ENCODE assay signal across 12 cellular contexts in the genomic region with DNA sequence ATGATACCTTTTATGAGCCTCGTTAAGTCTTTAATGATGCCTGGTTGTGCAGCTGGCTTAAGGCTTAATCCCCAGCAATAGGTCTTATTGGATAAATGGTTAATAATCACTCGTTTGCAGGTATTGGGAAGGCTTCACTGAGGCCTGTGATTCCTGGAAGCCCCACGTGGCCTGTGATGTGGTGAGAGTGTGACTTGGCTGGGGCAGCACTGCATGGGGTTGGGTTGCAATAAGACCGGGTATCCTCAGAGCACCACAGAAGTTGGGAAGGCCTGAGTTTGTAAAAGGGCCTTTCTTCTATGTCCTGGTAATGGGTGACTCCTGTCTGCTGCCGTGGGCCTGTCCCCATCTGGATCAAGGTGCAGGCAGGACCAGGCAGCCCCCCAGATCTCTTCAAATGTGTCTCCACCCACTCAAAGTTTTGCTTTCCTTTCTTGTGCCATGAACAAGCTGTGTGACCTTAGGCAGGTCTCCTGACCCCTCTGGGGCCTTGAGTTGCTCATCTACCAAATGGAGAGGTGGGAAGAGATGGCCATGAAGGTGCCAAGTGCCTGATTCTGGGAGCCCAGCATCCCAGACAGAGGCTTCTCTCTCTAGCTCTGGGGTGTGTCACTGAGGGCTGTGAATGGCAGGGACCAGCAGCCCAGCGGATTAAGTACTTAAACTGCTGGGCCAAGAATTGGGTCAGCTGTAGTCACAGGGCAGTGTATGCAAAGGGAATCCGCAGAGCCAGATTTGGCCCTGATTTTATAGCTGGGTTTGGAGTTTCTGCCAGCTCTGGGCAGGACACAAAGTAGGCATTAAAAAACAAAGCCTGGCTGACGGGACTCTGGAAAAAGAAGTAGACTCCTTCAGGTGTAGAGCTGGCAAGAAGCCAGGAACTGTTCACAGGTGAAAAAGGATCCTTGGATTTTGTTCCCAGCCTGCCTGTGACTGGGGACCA. TPM values are rescaled to one million over a fixed set of nuclear protein-coding genes. Genes with fewer than 3 reads are reported as not detected.
A peak's percentile ranks its signal among the peaks of the same experiment; 100 is the strongest.
DNase-seq lines count a peak whose midpoint lies in the region; ATAC-seq and TF ChIP-seq lines count a peak whose summit lies in the region.
"Had no signal": no experiment of that assay in that cellular context is flagged by ENCODE, and none has a peak within 500 bp of the region (broad histone marks: within the 10 kb centered on the region; RNA-seq: fewer than 3 reads in every experiment).

No MANE protein-coding gene starts in this region.

- peaks cover 2 to 9% of the 10 kb centered on the region in 2 donors for H3K9me3 Mint-ChIP-seq in activated T-cell treated with anti-CD3 and anti-CD28 coated beads, Interleukin-2, amount 50 U/mL, for 72 hours
- H3K9me3 Mint-ChIP-seq in T-cell = no peaks in the 10 kb centered on the region

- no peak overlapping the region for H3K4me3 ChIP-seq in upper lobe of left lung
- H3K4me3 ChIP-seq: right lobe of liver had no signal

- H3K36me3 Mint-ChIP-seq in activated T-cell treated with anti-CD3 and anti-CD28 coated beads, Interleukin-2, amount 50 U/mL, for 72 hours (ENCODE audit: insufficient read depth in 2 of 2) = peaks cover 19 to 49% of the 10 kb centered on the region in 2 donors
- peaks cover 53% of the 10 kb centered on the region for H3K36me3 Mint-ChIP-seq in T-cell

- 70 to 81% methylated on average over 4 to 8 of the region's 8 CpGs for WGBS in upper lobe of left lung, 2 donors

- no peaks in the 10 kb centered on the region for H3K9me3 ChIP-seq in upper lobe of left lung
- H3K9me3 ChIP-seq: BE2C, right lobe of liver had no signal

- CTCF ChIA-PET in T-cell (lab: Charles Lee) = interaction anchor here (0.6 to 1.6 kb wide), 7 partner anchors 11 to 186 kb away, joined by 3 to 6 read pairs (median 3); no protein-coding TSS in a partner anchor

- peaks cover 20 to 46% (median 34%) of the 10 kb centered on the region in 4 donors for H3K4me1 ChIP-seq in upper lobe of left lung

- no peak for ATAC-seq in activated T-cell treated with anti-CD3 and anti-CD28 coated beads, Interleukin-2, amount 50 U/mL, for 72 hours (replicated peaks in 1 of 2)
- no peak for ATAC-seq in T-cell (replicated peaks in 1 of 4)
- ATAC-seq in upper lobe of left lung (ENCODE audit: low FRiP score in 2 of 2) = no peak
- ATAC-seq in GM19397 (IDR thresholded peaks at IDR 0.05; ENCODE audit: unreplicated experiment) = no peak
- ATAC-seq: right lobe of liver had no signal

- H3K4me1 Mint-ChIP-seq in activated T-cell treated with anti-CD3 and anti-CD28 coated beads, Interleukin-2, amount 50 U/mL, for 72 hours (ENCODE audit: low read depth) = peaks cover 94% of the 10 kb centered on the region
- peaks cover 97 to 98% (median 98%) of the 10 kb centered on the region in 3 donors for H3K4me1 Mint-ChIP-seq in T-cell

- no peaks in the 10 kb centered on the region for H3K27me3 Mint-ChIP-seq in activated T-cell treated with anti-CD3 and anti-CD28 coated beads, Interleukin-2, amount 50 U/mL, for 72 hours (ENCODE audit: low read depth)
- H3K27me3 Mint-ChIP-seq in T-cell = no peaks in the 10 kb centered on the region

- no peak for TF ChIP-seq POLR2A in upper lobe of left lung (IDR thresholded peaks at IDR 0.05)

- POLR2A ChIA-PET in T-cell (lab: Charles Lee) = interaction anchor here (0.8 to 1.2 kb wide), 2 partner anchors 23 kb away, joined by 4 to 5 read pairs; no protein-coding TSS in a partner anchor

- H3K27me3 ChIP-seq in upper lobe of left lung = no peaks in the 10 kb centered on the region
- H3K27me3 ChIP-seq: BE2C, right lobe of liver had no signal

- H3K27ac Mint-ChIP-seq in activated T-cell treated with anti-CD3 and anti-CD28 coated beads, Interleukin-2, amount 50 U/mL, for 72 hours = peak overlapping the region; percentile 69
- H3K27ac Mint-ChIP-seq in T-cell = peak overlapping the region; percentile 94 to 99

- H3K36me3 ChIP-seq in upper lobe of left lung = peaks cover 8 to 48% (median 24%) of the 10 kb centered on the region in 4 donors
- H3K36me3 ChIP-seq: BE2C, right lobe of liver had no signal

- TF ChIP-seq CTCF in upper lobe of left lung (IDR thresholded peaks at IDR 0.05) = no peak

- no peak for TF ChIP-seq EP300 in upper lobe of left lung (IDR thresholded peaks at IDR 0.05)

- peak overlapping the region; percentile 19 to 67 (median 52) for H3K27ac ChIP-seq in upper lobe of left lung
- H3K27ac ChIP-seq: right lobe of liver had no signal

- peak overlapping the region; percentile 35 to 59 for H3K4me3 Mint-ChIP-seq in activated T-cell treated with anti-CD3 and anti-CD28 coated beads, Interleukin-2, amount 50 U/mL, for 72 hours
- peak overlapping the region in 2 of 3 donors; percentile 22 to 78 for H3K4me3 Mint-ChIP-seq in T-cell

- DNase-seq in activated T-cell treated with anti-CD3 and anti-CD28 coated beads, Interleukin-2, amount 50 U/mL, for 72 hours = no peak
- DNase-seq in activated T-cell treated with anti-CD3 and anti-CD28 coated beads, Interleukin-2, amount 50 U/mL, for 48 hours = no peak
- DNase-seq in T-cell (no peak), islet precursor cell (peak; percentile 37), upper lobe of left lung (no peak), KG1 (lab: John Stamatoyannopoulos, UW) (no peak), HK-2 (ENCODE audit: unreplicated experiment) (no peak)
- DNase-seq: BE2C, cerebellar nuclear complex, NCI-H226, right lobe of liver had no signal

RNA-seq across cellular contexts. Expression of a gene that starts 24.4 kb away (rescaled TPM):
- total RNA-seq in activated T-cell treated with anti-CD3 and anti-CD28 coated beads, Interleukin-2, amount 50 U/mL, for 72 hours = 100 to 1,000 TPM; 129 to 133 TPM
- total RNA-seq in T-cell (100 to 1,000 TPM; 209 to 386 (median 323) TPM), upper lobe of left lung (100 to 1,000 TPM in 4 of 6 donors, 10 to 100 TPM in 2; 45.6 to 270 (median 154) TPM)
